In genomic region chr1:31765041-31765467, GRCh38 we compare ENCODE assay signal across 8 cellular contexts. TPM values are rescaled to one million over a fixed set of nuclear protein-coding genes. Genes with fewer than 3 reads are reported as not detected.
DNase-seq lines count a peak whose midpoint lies in the region; ATAC-seq and TF ChIP-seq lines count a peak whose summit lies in the region.

No MANE protein-coding gene starts in this region.

- H3K4me3 ChIP-seq in heart left ventricle = no peak overlapping the region
- H3K4me3 ChIP-seq in smooth muscle cell = no peak overlapping the region

- no peak overlapping the region for H3K27ac ChIP-seq in heart left ventricle
- no peak overlapping the region for H3K27ac ChIP-seq in smooth muscle cell (ENCODE audit: low read depth)

- no peak overlapping the region for H3K9ac ChIP-seq in smooth muscle cell (ENCODE audit: low read depth)

- H3K4me2 ChIP-seq in smooth muscle cell = no peak overlapping the region

- no peaks in the 10 kb centered on the region for H3K36me3 ChIP-seq in heart left ventricle
- no peaks in the 10 kb centered on the region for H3K36me3 ChIP-seq in smooth muscle cell (ENCODE audit: low read depth)

- 42 to 47% (median 44%) methylated on average over 5 of the region's 5 CpGs for WGBS in heart left ventricle, 4 donors
- WGBS in smooth muscle cell (ENCODE audit: low lambda C conversion rate) = 61% methylated on average over 5 of the region's 5 CpGs

- ATAC-seq in heart left ventricle = no peak
- no peak for ATAC-seq in Right ventricle myocardium inferior
- no peak for ATAC-seq in HG02970 (IDR thresholded peaks at IDR 0.05; ENCODE audit: low FRiP score, unreplicated experiment)
- ATAC-seq in HG03521 (IDR thresholded peaks at IDR 0.05; ENCODE audit: unreplicated experiment) = no peak

- H2AFZ ChIP-seq in smooth muscle cell (ENCODE audit: low read depth) = no peak overlapping the region

- no peak overlapping the region for H3K4me3 Mint-ChIP-seq in chondrocyte (ENCODE audit: unreplicated experiment)

- H3K27ac Mint-ChIP-seq in chondrocyte (ENCODE audit: unreplicated experiment) = no peak overlapping the region

- H3K27me3 Mint-ChIP-seq in chondrocyte (ENCODE audit: low read depth) = no peaks in the 10 kb centered on the region

- H3K36me3 Mint-ChIP-seq in chondrocyte (ENCODE audit: low read depth) = no peaks in the 10 kb centered on the region

- TF ChIP-seq CTCF in heart left ventricle (IDR thresholded peaks at IDR 0.05) (peak in 7 of 12 donors; percentile 21 to 47 (median 32)), chondrocyte (IDR thresholded peaks at IDR 0.05) (peak; percentile 49), smooth muscle cell (IDR thresholded peaks at IDR 0.05; ENCODE audit: borderline replicate concordance, insufficient read depth, poor library complexity, severe bottlenecking) (peak; percentile 23)

- no peaks in the 10 kb centered on the region for H3K9me3 Mint-ChIP-seq in chondrocyte (ENCODE audit: low read depth)

- H3K4me1 Mint-ChIP-seq in chondrocyte (ENCODE audit: low read depth) = peaks cover 33% of the 10 kb centered on the region

- no peak for TF ChIP-seq POLR2A in heart left ventricle (IDR thresholded peaks at IDR 0.05)

- no peaks in the 10 kb centered on the region for H3K79me2 ChIP-seq in smooth muscle cell (ENCODE audit: low read depth)

- peaks cover 0 to 46% (median 10%) of the 10 kb centered on the region in 9 donors for H3K27me3 ChIP-seq in heart left ventricle
- no peaks in the 10 kb centered on the region for H3K27me3 ChIP-seq in smooth muscle cell (ENCODE audit: low read depth)

- intact Hi-C loops in heart left ventricle (cut with DNase I) (loop anchor here in 4 of 10 donors (2.0 kb wide), 1 partner anchor 24 kb away; no protein-coding TSS in a partner anchor), Right ventricle myocardium inferior (cut with DNase I) (no loop called here)

- peaks cover 2 to 51% (median 31%) of the 10 kb centered on the region in 12 donors for H3K4me1 ChIP-seq in heart left ventricle
- H3K4me1 ChIP-seq in smooth muscle cell (ENCODE audit: low read depth) = peaks cover 30% of the 10 kb centered on the region

- DNase-seq in heart left ventricle (no peak), Right ventricle myocardium inferior (ENCODE audit: missing footprints) (no peak), NCI-H345 (lab: John Stamatoyannopoulos, UW) (peak; percentile 88), chondrocyte (ENCODE audit: low spot score) (no peak), smooth muscle cell (lab: John Stamatoyannopoulos, UW; ENCODE audit: unreplicated experiment) (no peak), NCI-H774 (lab: John Stamatoyannopoulos, UW) (no peak)

- no peaks in the 10 kb centered on the region for H4K20me1 ChIP-seq in smooth muscle cell (ENCODE audit: low read depth)

- H3K9me3 ChIP-seq in heart left ventricle (no peaks in the 10 kb centered on the region), smooth muscle cell (replicated peaks; ENCODE audit: low read depth) (no peaks in the 10 kb centered on the region)

- H3F3A ChIP-seq in smooth muscle cell (ENCODE audit: low read depth) = peaks cover 3% of the 10 kb centered on the region

RNA-seq across cellular contexts. Expression of gene ADGRB2, which starts 0.9 kb away (rescaled TPM):
- total RNA-seq in heart left ventricle = 10 to 100 TPM in 4 of 9 donors, 1 to 10 TPM in 5; 4.7 to 18.5 (median 9.6) TPM
- 10 to 100 TPM in 1 of 2 donors, 1 to 10 TPM in 1; 1.1 to 11.5 TPM for polyA plus RNA-seq in heart left ventricle
- total RNA-seq in Right ventricle myocardium inferior = 16.1 TPM
- total RNA-seq in chondrocyte = 11.9 to 20.4 TPM (median 12.2 TPM) in 3 replicates
- 8.8 and 10.6 TPM in 2 replicates for total RNA-seq in smooth muscle cell
- 7.5 and 9.4 TPM in 2 replicates for polyA plus RNA-seq in smooth muscle cell

RNA-seq across cellular contexts. Expression of gene SPOCD1, which starts 50.8 kb away (rescaled TPM):
- total RNA-seq in heart left ventricle (1 to 10 TPM in 1 of 9 donors, under 1 TPM in 4, not detected in 4; 0.19 to 2.9 (median 0.46) TPM), Right ventricle myocardium inferior (not detected), chondrocyte (0.46 to 7.3 TPM (median 5.2 TPM) in 3 replicates), smooth muscle cell (39.5 and 43.8 TPM in 2 replicates)
- polyA plus RNA-seq in heart left ventricle (under 1 TPM in 1 of 2 donors, not detected in 1; 0.36 TPM), smooth muscle cell (45.3 and 46.1 TPM in 2 replicates)
